Comparison of ENCODE assay signal across 8 cellular contexts in genomic region chr20:4956200-4956810, GRCh38. TPM values are rescaled to one million over a fixed set of nuclear protein-coding genes. Genes with fewer than 3 reads are reported as not detected.
DNase-seq lines count a peak whose midpoint lies in the region; ATAC-seq, FAIRE-seq and TF ChIP-seq lines count a peak whose summit lies in the region.

No MANE protein-coding gene starts in this region.

- no peak overlapping the region for H3K27ac ChIP-seq in SK-N-SH (ENCODE audit: low read depth in 2 of 2, low read length in 1 of 2)
- H3K27ac ChIP-seq in fibroblast of lung (ENCODE audit: insufficient read depth, low read length) = no peak overlapping the region
- no peak overlapping the region for H3K27ac ChIP-seq in pancreas

- peaks cover 5% of the 10 kb centered on the region for H3F3A ChIP-seq in SK-N-SH (replicated peaks; ENCODE audit: insufficient read depth)

- intact Hi-C loops in pancreas (cut with DNase I) = no loop called here

- H3K9ac ChIP-seq in SK-N-SH (no peak overlapping the region), fibroblast of lung (ENCODE audit: insufficient read depth, low read length) (no peak overlapping the region)

- H3K27me3 ChIP-seq in SK-N-SH (ENCODE audit: insufficient read depth) (no peaks in the 10 kb centered on the region), fibroblast of lung (ENCODE audit: control insufficient read depth, insufficient read depth, low read length) (no peaks in the 10 kb centered on the region), pancreas (no peaks in the 10 kb centered on the region)

- POLR2A ChIA-PET in SK-N-SH (lab: Yijun Ruan, JAX) = no interaction called here

- peak; percentile 89 for TF ChIP-seq RAD21 in SK-N-SH (IDR thresholded peaks at IDR 0.05; ENCODE audit: low read length)

- H3K36me3 ChIP-seq in SK-N-SH (replicated peaks in 1 of 2; ENCODE audit: control insufficient read depth in 1 of 2, insufficient read depth in 2 of 2, low read length in 1 of 2) (peaks cover 0 to 7% of the 10 kb centered on the region in 2 experiments), fibroblast of lung (ENCODE audit: control insufficient read depth, insufficient read depth, low read length) (no peaks in the 10 kb centered on the region), pancreas (no peaks in the 10 kb centered on the region)

- H3K4me1 ChIP-seq in SK-N-SH (ENCODE audit: control insufficient read depth in 1 of 2, insufficient read depth in 2 of 2, low read depth in 1 of 2, low read length in 1 of 2) = no peaks in the 10 kb centered on the region
- H3K4me1 ChIP-seq in fibroblast of lung (ENCODE audit: control insufficient read depth, extremely low read depth, insufficient read depth, low read length) = peaks cover 5% of the 10 kb centered on the region
- H3K4me1 ChIP-seq in pancreas = no peaks in the 10 kb centered on the region

- H3K9me3 ChIP-seq in SK-N-SH (no peaks in the 10 kb centered on the region), fibroblast of lung (ENCODE audit: control insufficient read depth, insufficient read depth, low read depth, low read length) (no peaks in the 10 kb centered on the region), pancreas (no peaks in the 10 kb centered on the region)

- no peaks in the 10 kb centered on the region for H4K20me1 ChIP-seq in SK-N-SH (ENCODE audit: insufficient read depth)
- no peaks in the 10 kb centered on the region for H4K20me1 ChIP-seq in fibroblast of lung (ENCODE audit: control insufficient read depth, extremely low read depth, insufficient read depth, low read length)

- no peaks in the 10 kb centered on the region for H3K9me2 ChIP-seq in SK-N-SH

- DNase-seq in NCI-H524 (lab: John Stamatoyannopoulos, UW) (peak; percentile 20 to 70), NCI-H524 treated with DMSO at 0.1 percent for 48 hours (lab: John Stamatoyannopoulos, UW) (no peak), NCI-H1092 (lab: John Stamatoyannopoulos, UW) (peak; percentile 59), SK-N-SH (peak; percentile 61), fibroblast of lung (ENCODE audit: low read depth in 2 of 2) (peak; percentile 47 to 74), pancreas (no peak), NCI-H128 (lab: John Stamatoyannopoulos, UW; ENCODE audit: unreplicated experiment) (no peak)

- H3K4me2 ChIP-seq in SK-N-SH (no peak overlapping the region), fibroblast of lung (ENCODE audit: extremely low read depth, insufficient read depth, low read length) (no peak overlapping the region)

- WGBS in SK-N-SH (ENCODE audit: low lambda C conversion rate) = 37% methylated on average over 3 of the region's 3 CpGs
- WGBS in pancreas, 2 donors = 58 to 64% methylated on average over 3 of the region's 3 CpGs

- no peak overlapping the region for H2AFZ ChIP-seq in SK-N-SH (ENCODE audit: low read depth)
- no peak overlapping the region for H2AFZ ChIP-seq in fibroblast of lung (ENCODE audit: low read length)

- no peak overlapping the region; a peak in 1 of 4 replicates for H3K4me3 ChIP-seq in SK-N-SH (ENCODE audit: low read depth in 2 of 2, low read length in 1 of 2)
- H3K4me3 ChIP-seq in fibroblast of lung (replicated peaks in 1 of 4; ENCODE audit: control extremely low read depth in 1 of 4, insufficient read depth in 1 of 4, low read depth in 3 of 4, low read length in 4 of 4) = no peak overlapping the region
- H3K4me3 ChIP-seq in pancreas = no peak overlapping the region

- ATAC-seq in pancreas (peak in 3 of 4 donors; percentile 76 to 84 (median 78)), HG03457 (IDR thresholded peaks at IDR 0.05; ENCODE audit: unreplicated experiment) (no peak)

- no peak for TF ChIP-seq EP300 in SK-N-SH (IDR thresholded peaks at IDR 0.05; ENCODE audit: borderline replicate concordance in 1 of 2, low read depth in 1 of 2, low read length in 1 of 2)

- TF ChIP-seq CTCF in SK-N-SH (IDR thresholded peaks at IDR 0.05) = peak; percentile 94
- TF ChIP-seq CTCF in fibroblast of lung (conservative IDR thresholded peaks at IDR 0.05 in 1 of 2, IDR thresholded peaks at IDR 0.05 in 1 of 2; ENCODE audit: low read depth in 1 of 2, low read length in 2 of 2) = peak; percentile 68 to 80
- TF ChIP-seq CTCF in pancreas (IDR thresholded peaks at IDR 0.05) = peak; percentile 47 to 77 (median 56)

- FAIRE-seq in pancreas (lab: Jason Lieb, UNC) = peak; percentile 96

- CTCF ChIA-PET in SK-N-SH (lab: Yijun Ruan, JAX) = interaction anchor here (0.6 to 2.8 kb wide), 44 partner anchors 9 to 361 kb away, joined by 3 to 19 read pairs (median 5); no protein-coding TSS in a partner anchor

- H3K79me2 ChIP-seq in SK-N-SH (ENCODE audit: insufficient read depth) = peaks cover 5% of the 10 kb centered on the region
- H3K79me2 ChIP-seq in fibroblast of lung (ENCODE audit: control insufficient read depth, insufficient read depth, low read length) = no peaks in the 10 kb centered on the region

TF ChIP-seq in SK-N-SH, 30 proteins besides CTCF, POLR2A, EP300 and RAD21:
- TF ChIP-seq SMC3 (IDR thresholded peaks at IDR 0.05; ENCODE audit: low read depth, low read length) = peak; percentile 74
- no peak for TF ChIP-seq YY1 (IDR thresholded peaks at IDR 0.05; ENCODE audit: low read depth)

RNA-seq across cellular contexts. Expression of gene SLC23A2, which starts 45.0 kb away (rescaled TPM):
- polyA plus RNA-seq in SK-N-SH (2012; rRNA removed) = 14.0 and 14.2 TPM in 2 replicates
- polyA plus RNA-seq in SK-N-SH (2012; cell fraction: cytosol; rRNA removed) = 11.1 and 13.5 TPM in 2 replicates
- 21.5 and 25.3 TPM in 2 replicates for polyA plus RNA-seq in SK-N-SH (2012; cell fraction: nucleus; rRNA removed)
- 11.0 and 17.5 TPM in 2 replicates for total RNA-seq in fibroblast of lung
- 12.1 and 16.2 TPM in 2 replicates for polyA plus RNA-seq in fibroblast of lung
- polyA plus RNA-seq in fibroblast of lung (2012) = 8.4 and 8.9 TPM in 2 replicates
- 21.9 and 42.7 TPM in 2 replicates for polyA minus RNA-seq in fibroblast of lung (ENCODE audit: low replicate concordance)
- 1 to 10 TPM; 6.2 to 9.9 (median 8.8) TPM for total RNA-seq in pancreas
- 10 to 100 TPM in 1 of 2 donors, 1 to 10 TPM in 1; 4.3 to 12.9 TPM for polyA plus RNA-seq in pancreas

Comparison
In these comparisons a context has a peak if more than half of its experiments do, and no peak if none do; other contexts are left out.
1. DNase-seq: peak in NCI-H524 (2 of 2), NCI-H1092 (single experiment), SK-N-SH (single experiment) and fibroblast of lung (2 of 2); none in NCI-H524 treated with DMSO at 0.1 percent for 48 hours (single experiment), pancreas (0 of 6) and NCI-H128 (single experiment).
2. Peak in every context shown above with its lines, with median percentiles within 50 percentile points of each other: CTCF ChIP-seq.